ENCODE assay signal across 22 cellular contexts in genomic region chr13:23630349-23631093, GRCh38.
DNase-seq lines count a peak whose midpoint lies in the region; ATAC-seq and TF ChIP-seq lines count a peak whose summit lies in the region.
"Had no signal": no experiment of that assay in that cellular context is flagged by ENCODE, and none has a peak within 500 bp of the region (broad histone marks: within the 10 kb centered on the region; RNA-seq: fewer than 3 reads in every experiment).

No MANE protein-coding gene starts in this region.

- H3K27ac Mint-ChIP-seq in activated CD4-positive, alpha-beta T cell treated with anti-CD3 and anti-CD28 coated beads, Interleukin-2, amount 10 ng/mL, durations not matched to agents 24 days and 14 days: no peak overlapping the region
- H3K27ac Mint-ChIP-seq: activated B cell treated with CpG ODN at 0.5 μM for 24 hours; activated naive CD8-positive, alpha-beta T cell; activated T-cell treated with anti-CD3 and anti-CD28 coated beads, Interleukin-2, amount 50 U/mL, for 72 hours; naive thymus-derived CD4-positive, alpha-beta T cell; T-helper 1 cell treated with Interleukin-12 subunit alpha and Interleukin-12 subunit beta and Interleukin-4 antibody, amounts not matched to agents 30 μg/mL and 1 μg/mL, for 36 hours had no signal

- H3K14ac ChIP-seq in mesenchymal stem cell (ENCODE audit: low read length in 2 of 2): no peak overlapping the region

- TF ChIP-seq POLR2A in upper lobe of left lung (IDR thresholded peaks at IDR 0.05): no peak

- H2AK5ac ChIP-seq in mesenchymal stem cell (ENCODE audit: low read length, severe bottlenecking): peak overlapping the region; percentile 51

- no peaks in the 10 kb centered on the region for H3K9me2 ChIP-seq in PC-9 (ENCODE audit: insufficient read depth)

- TF ChIP-seq CTCF in VCaP (conservative IDR thresholded peaks at IDR 0.05): no peak
- TF ChIP-seq CTCF in upper lobe of left lung (IDR thresholded peaks at IDR 0.05): no peak
- no peak for TF ChIP-seq CTCF in PC-9 (conservative IDR thresholded peaks at IDR 0.05)

- POLR2A ChIA-PET in PC-9 (lab: Charles Lee; ENCODE audit: unreplicated experiment): no interaction called here

- H4K91ac ChIP-seq in mesenchymal stem cell (ENCODE audit: low read length): no peak overlapping the region

- H3K4me1 Mint-ChIP-seq in activated CD4-positive, alpha-beta T cell treated with anti-CD3 and anti-CD28 coated beads, Interleukin-2, amount 10 ng/mL, durations not matched to agents 24 days and 14 days: no peaks in the 10 kb centered on the region
- H3K4me1 Mint-ChIP-seq: activated B cell treated with CpG ODN at 0.5 μM for 24 hours had no signal

- peaks cover 6% of the 10 kb centered on the region for H3K27me3 Mint-ChIP-seq in activated CD4-positive, alpha-beta T cell treated with anti-CD3 and anti-CD28 coated beads, Interleukin-2, amount 10 ng/mL, durations not matched to agents 24 days and 14 days

- no peaks in the 10 kb centered on the region for H3K79me2 ChIP-seq in PC-9 (ENCODE audit: low read depth)

- H2AFZ ChIP-seq in mesenchymal stem cell (ENCODE audit: low read depth, low read length) (no peak overlapping the region), PC-9 (no peak overlapping the region)

- intact Hi-C loops in activated CD4-positive, alpha-beta T cell treated with anti-CD3 and anti-CD28 coated beads, Interleukin-2, amount 10 ng/mL, durations not matched to agents 24 days and 14 days (cut with micrococcal nuclease): no loop called here
- intact Hi-C loops in PC-9 (cut with micrococcal nuclease; ENCODE audit: unreplicated experiment): no loop called here

- ATAC-seq in upper lobe of left lung (ENCODE audit: low FRiP score in 2 of 2): no peak
- ATAC-seq: activated T-cell treated with anti-CD3 and anti-CD28 coated beads, Interleukin-2, amount 50 U/mL, for 72 hours; esophagus mucosa; naive thymus-derived CD4-positive, alpha-beta T cell had no signal

- no peak overlapping the region for H3K4me2 ChIP-seq in mesenchymal stem cell (ENCODE audit: low read length, poor library complexity, severe bottlenecking)
- H3K4me2 ChIP-seq in PC-9: no peak overlapping the region

- no peaks in the 10 kb centered on the region for H4K20me1 ChIP-seq in PC-9 (ENCODE audit: insufficient read depth)

- peak overlapping the region; percentile 54 for H3K27ac ChIP-seq in VCaP
- no peak overlapping the region for H3K27ac ChIP-seq in mesenchymal stem cell (ENCODE audit: low read length, poor library complexity, severe bottlenecking)
- H3K27ac ChIP-seq in upper lobe of left lung: peak overlapping the region in 3 of 4 donors; percentile 29 to 41 (median 36)
- no peak overlapping the region for H3K27ac ChIP-seq in PC-9
- H3K27ac ChIP-seq: suprapubic skin had no signal

- H2BK5ac ChIP-seq in mesenchymal stem cell (ENCODE audit: low read depth, low read length, poor library complexity, severe bottlenecking): no peak overlapping the region

- H3K9ac ChIP-seq in mesenchymal stem cell (ENCODE audit: low read length): no peak overlapping the region

- peaks cover 0 to 5% of the 10 kb centered on the region in 2 experiments for H3K27me3 ChIP-seq in mesenchymal stem cell (ENCODE audit: control insufficient read depth in 1 of 2, insufficient read depth in 1 of 2, low read length in 2 of 2)
- no peaks in the 10 kb centered on the region for H3K27me3 ChIP-seq in upper lobe of left lung
- H3K27me3 ChIP-seq in PC-9 (ENCODE audit: insufficient read depth, low read depth): no peaks in the 10 kb centered on the region
- H3K27me3 ChIP-seq: suprapubic skin had no signal

- no peak overlapping the region for H3K23ac ChIP-seq in mesenchymal stem cell (ENCODE audit: low read length in 2 of 2)

- BruUV-seq in PC-9 (replicated peaks; lab: Mats Ljungman, UMichigan): no TSS peak

- no peak overlapping the region for H2BK120ac ChIP-seq in mesenchymal stem cell (ENCODE audit: low read depth, low read length)

- CTCF ChIA-PET in PC-9 (lab: Charles Lee): no interaction called here

- H3K4me1 ChIP-seq in mesenchymal stem cell (ENCODE audit: control insufficient read depth, insufficient read depth, low read depth, low read length) (no peaks in the 10 kb centered on the region), upper lobe of left lung (peaks cover 16 to 35% (median 21%) of the 10 kb centered on the region in 4 donors), PC-9 (replicated peaks; ENCODE audit: insufficient read depth) (no peaks in the 10 kb centered on the region)

- H2BK12ac ChIP-seq in mesenchymal stem cell (ENCODE audit: low read length in 2 of 2): no peak overlapping the region

- no peaks in the 10 kb centered on the region for H3K9me3 Mint-ChIP-seq in activated CD4-positive, alpha-beta T cell treated with anti-CD3 and anti-CD28 coated beads, Interleukin-2, amount 10 ng/mL, durations not matched to agents 24 days and 14 days
- H3K9me3 Mint-ChIP-seq: activated B cell treated with CpG ODN at 0.5 μM for 24 hours; activated T-cell treated with anti-CD3 and anti-CD28 coated beads, Interleukin-2, amount 50 U/mL, for 72 hours; naive thymus-derived CD4-positive, alpha-beta T cell; T-helper 1 cell treated with Interleukin-12 subunit alpha and Interleukin-12 subunit beta and Interleukin-4 antibody, amounts not matched to agents 30 μg/mL and 1 μg/mL, for 36 hours had no signal

- peak; percentile 18 for DNase-seq in activated CD4-positive, alpha-beta T cell treated with anti-CD3 and anti-CD28 coated beads, Interleukin-2, amount 10 ng/mL, durations not matched to agents 24 days and 14 days
- DNase-seq in activated CD4-positive, alpha-beta T cell treated with anti-CD3 and anti-CD28 coated beads for 4 hours: no peak
- DNase-seq in mesenchymal stem cell (no peak), upper lobe of left lung (no peak), NCI-H2227 (lab: John Stamatoyannopoulos, UW; ENCODE audit: unreplicated experiment) (no peak), PC-9 (no peak), COLO668 (lab: John Stamatoyannopoulos, UW; ENCODE audit: unreplicated experiment) (no peak)
- DNase-seq: activated B cell treated with CpG ODN at 0.5 μM for 24 hours; activated CD8-positive, alpha-beta memory T cell treated with anti-CD3 and anti-CD28 coated beads for 24 hours; activated T-cell treated with anti-CD3 and anti-CD28 coated beads, Interleukin-2, amount 50 U/mL, for 72 hours; C1 segment of cervical spinal cord; DMS53; naive thymus-derived CD4-positive, alpha-beta T cell; NCI-H1694 treated with DMSO at 0.1 percent for 48 hours; NCI-H446 treated with DMSO at 0.1 percent for 48 hours; SHP77; stimulated activated CD4-positive, alpha-beta T cell treated with anti-CD3 and anti-CD28 coated beads, Interleukin-4, amount 100 ng/mL, for 4 hours had no signal

- H3F3A ChIP-seq in PC-9 (ENCODE audit: insufficient read depth, low read depth): no peaks in the 10 kb centered on the region

- H3K4ac ChIP-seq in mesenchymal stem cell (ENCODE audit: low read depth in 1 of 2, low read length in 2 of 2): no peak overlapping the region

- H3K36me3 Mint-ChIP-seq in activated CD4-positive, alpha-beta T cell treated with anti-CD3 and anti-CD28 coated beads, Interleukin-2, amount 10 ng/mL, durations not matched to agents 24 days and 14 days (ENCODE audit: low read depth): no peaks in the 10 kb centered on the region
- H3K36me3 Mint-ChIP-seq: activated naive CD8-positive, alpha-beta T cell; naive thymus-derived CD4-positive, alpha-beta T cell had no signal

- H3K9me3 ChIP-seq in mesenchymal stem cell (ENCODE audit: control insufficient read depth, low read length): peaks cover 8% of the 10 kb centered on the region
- no peaks in the 10 kb centered on the region for H3K9me3 ChIP-seq in upper lobe of left lung
- H3K9me3 ChIP-seq in PC-9 (ENCODE audit: insufficient read depth, low read depth): no peaks in the 10 kb centered on the region
- H3K9me3 ChIP-seq: suprapubic skin had no signal

- no peak overlapping the region for H2BK15ac ChIP-seq in mesenchymal stem cell (ENCODE audit: low read depth, poor library complexity, severe bottlenecking)

- no peak overlapping the region for H3K4me3 ChIP-seq in mesenchymal stem cell (ENCODE audit: insufficient read depth in 1 of 2, low read depth in 1 of 2, low read length in 2 of 2)
- no peak overlapping the region for H3K4me3 ChIP-seq in upper lobe of left lung
- no peak overlapping the region for H3K4me3 ChIP-seq in PC-9
- H3K4me3 ChIP-seq: suprapubic skin had no signal

- no peak for TF ChIP-seq EP300 in upper lobe of left lung (IDR thresholded peaks at IDR 0.05)

- no peaks in the 10 kb centered on the region for H3K79me1 ChIP-seq in mesenchymal stem cell (replicated peaks; ENCODE audit: low read length, poor library complexity, severe bottlenecking)

- peaks cover 0 to 9% of the 10 kb centered on the region in 2 experiments for H3K36me3 ChIP-seq in mesenchymal stem cell (ENCODE audit: control insufficient read depth in 1 of 2, insufficient read depth in 2 of 2, low read depth in 1 of 2, low read length in 2 of 2)
- H3K36me3 ChIP-seq in upper lobe of left lung: no peaks in the 10 kb centered on the region
- H3K36me3 ChIP-seq in PC-9 (ENCODE audit: low read depth): no peaks in the 10 kb centered on the region
- H3K36me3 ChIP-seq: suprapubic skin had no signal

- no peak overlapping the region for H4K8ac ChIP-seq in mesenchymal stem cell (ENCODE audit: low read length)

- H3K4me3 Mint-ChIP-seq in activated CD4-positive, alpha-beta T cell treated with anti-CD3 and anti-CD28 coated beads, Interleukin-2, amount 10 ng/mL, durations not matched to agents 24 days and 14 days: no peak overlapping the region
- H3K4me3 Mint-ChIP-seq: activated B cell treated with CpG ODN at 0.5 μM for 24 hours; activated naive CD8-positive, alpha-beta T cell; activated T-cell treated with anti-CD3 and anti-CD28 coated beads, Interleukin-2, amount 50 U/mL, for 72 hours; naive thymus-derived CD4-positive, alpha-beta T cell; T-helper 1 cell treated with Interleukin-12 subunit alpha and Interleukin-12 subunit beta and Interleukin-4 antibody, amounts not matched to agents 30 μg/mL and 1 μg/mL, for 36 hours had no signal

- WGBS in mesenchymal stem cell: 56% methylated on average over 5 of the region's 5 CpGs
- WGBS in upper lobe of left lung, 2 donors: 29 to 36% methylated on average over 5 of the region's 5 CpGs

- no peak overlapping the region for H3K18ac ChIP-seq in mesenchymal stem cell (ENCODE audit: low read depth in 1 of 2, low read length in 2 of 2)

Comparison
In these comparisons a context has a peak if more than half of its experiments do, and no peak if none do; other contexts are left out.
1. H3K27ac ChIP-seq: peak in VCaP (single experiment) and upper lobe of left lung (3 of 4); none in mesenchymal stem cell (single experiment) and PC-9 (single experiment).